ENCODE assay signal across 2 cellular contexts in the genomic region with DNA sequence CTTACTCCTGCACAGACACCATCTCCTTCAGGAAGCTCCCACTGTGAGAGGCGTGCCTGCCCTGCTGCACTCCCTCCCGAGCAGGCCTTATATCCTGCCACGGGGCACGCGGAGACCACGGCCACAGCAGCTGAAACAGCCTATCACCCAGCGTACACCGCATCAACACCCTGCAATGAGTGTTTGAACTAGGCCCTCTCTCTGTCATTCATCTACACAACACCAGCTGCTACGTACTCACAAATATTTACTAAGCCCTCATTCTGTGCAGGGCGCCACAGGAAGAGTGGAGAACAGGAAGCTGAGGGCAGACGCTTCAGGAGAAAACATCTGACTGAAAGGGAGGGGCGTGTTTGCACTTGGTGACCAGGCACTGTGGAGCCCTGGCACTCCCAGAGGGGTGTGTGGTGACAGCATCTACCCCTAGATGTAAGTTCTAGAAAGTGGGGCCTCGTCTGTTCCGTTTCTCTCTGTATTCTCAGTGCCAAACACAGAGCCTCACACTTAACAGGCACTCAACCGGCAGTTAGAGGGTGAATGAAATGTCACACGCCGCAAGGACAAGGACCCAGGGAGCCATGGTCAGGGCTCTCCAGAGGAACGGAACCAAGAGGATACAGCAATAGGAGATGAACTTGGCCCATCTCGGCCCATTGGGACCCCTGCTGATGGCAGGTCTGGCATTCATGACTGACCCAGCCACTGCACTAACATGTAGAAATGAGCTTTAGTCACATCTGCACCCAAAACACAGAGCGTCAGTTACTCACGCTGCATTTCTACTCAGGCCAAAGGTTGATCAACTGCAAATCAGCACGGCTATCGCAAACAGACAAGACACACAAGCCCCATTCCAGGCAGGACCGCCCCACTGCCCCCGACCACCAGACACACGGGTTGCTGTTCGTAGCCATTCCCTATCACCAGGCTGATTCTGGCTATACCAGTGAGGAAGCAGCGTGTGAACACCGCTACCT.
TF ChIP-seq lines count a peak whose summit lies in the region.

No MANE protein-coding gene starts in this region.

TF ChIP-seq in GM12891, 5 proteins besides CTCF, POLR2A, EP300 and RAD21:
- no peak for TF ChIP-seq SPI1 (IDR thresholded peaks at IDR 0.05; ENCODE audit: low read depth, low read length)
- no peak for TF ChIP-seq TAF1 (IDR thresholded peaks at IDR 0.05; ENCODE audit: low read depth, low read length)
- TF ChIP-seq POU2F2 (IDR thresholded peaks at IDR 0.05; ENCODE audit: low read depth, low read length): no peak
- TF ChIP-seq PAX5 (IDR thresholded peaks at IDR 0.05; ENCODE audit: insufficient read depth, low read length, severe bottlenecking): no peak
- TF ChIP-seq POLR2AphosphoS5 (IDR thresholded peaks at IDR 0.05; ENCODE audit: low read depth, low read length): no peak

TF ChIP-seq in H1, 55 proteins besides CTCF, POLR2A, EP300 and RAD21:
- TF ChIP-seq, protein P1, sequence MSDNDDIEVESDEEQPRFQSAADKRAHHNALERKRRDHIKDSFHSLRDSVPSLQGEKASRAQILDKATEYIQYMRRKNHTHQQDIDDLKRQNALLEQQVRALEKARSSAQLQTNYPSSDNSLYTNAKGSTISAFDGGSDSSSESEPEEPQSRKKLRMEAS (IDR thresholded peaks at IDR 0.05): no peak
- no peak for TF ChIP-seq CEBPB (IDR thresholded peaks at IDR 0.05; ENCODE audit: low read depth, low read length)
- TF ChIP-seq EGR1 (IDR thresholded peaks at IDR 0.05; ENCODE audit: borderline replicate concordance, low read depth, low read length): no peak
- no peak for TF ChIP-seq BCL11A (IDR thresholded peaks at IDR 0.05; ENCODE audit: low read depth in 2 of 2, low read length in 2 of 2)
- no peak for TF ChIP-seq SP4 (IDR thresholded peaks at IDR 0.05; ENCODE audit: low read length)
- TF ChIP-seq ASH2L (IDR thresholded peaks at IDR 0.05; ENCODE audit: low read length): no peak
- no peak for TF ChIP-seq HDAC2 (IDR thresholded peaks at IDR 0.05; ENCODE audit: borderline replicate concordance in 1 of 2, low read depth in 2 of 2, low read length in 2 of 2)
- TF ChIP-seq CBX8 (IDR thresholded peaks at IDR 0.05; ENCODE audit: borderline replicate concordance, low read depth, low read length): no peak
